1 cellular context compared by ENCODE assay signal in the genomic region with DNA sequence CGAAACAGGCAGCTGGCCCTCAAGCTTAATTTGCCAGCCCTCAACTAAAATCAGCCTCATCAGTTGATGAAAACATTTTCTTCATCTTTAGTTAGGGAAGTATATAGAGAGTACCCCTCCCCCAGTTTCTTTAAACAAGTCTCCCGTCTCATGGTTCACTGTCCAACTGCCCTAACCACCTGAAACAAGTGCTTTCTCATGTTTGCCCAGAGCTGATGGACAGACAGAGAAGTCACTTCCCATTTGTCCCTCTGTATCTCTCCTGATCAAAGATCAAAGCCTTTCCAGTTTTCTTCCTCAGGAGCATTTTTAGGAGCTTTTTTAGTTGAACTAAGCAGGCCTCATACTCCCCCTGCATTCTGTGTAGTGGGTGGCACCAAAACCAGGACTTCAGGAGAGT.
TF ChIP-seq lines count a peak whose summit lies in the region.

No MANE protein-coding gene starts in this region.

TF ChIP-seq in HepG2, 621 proteins besides CTCF, POLR2A, EP300 and RAD21 (continued from another document):
- TF ChIP-seq, protein P1, sequence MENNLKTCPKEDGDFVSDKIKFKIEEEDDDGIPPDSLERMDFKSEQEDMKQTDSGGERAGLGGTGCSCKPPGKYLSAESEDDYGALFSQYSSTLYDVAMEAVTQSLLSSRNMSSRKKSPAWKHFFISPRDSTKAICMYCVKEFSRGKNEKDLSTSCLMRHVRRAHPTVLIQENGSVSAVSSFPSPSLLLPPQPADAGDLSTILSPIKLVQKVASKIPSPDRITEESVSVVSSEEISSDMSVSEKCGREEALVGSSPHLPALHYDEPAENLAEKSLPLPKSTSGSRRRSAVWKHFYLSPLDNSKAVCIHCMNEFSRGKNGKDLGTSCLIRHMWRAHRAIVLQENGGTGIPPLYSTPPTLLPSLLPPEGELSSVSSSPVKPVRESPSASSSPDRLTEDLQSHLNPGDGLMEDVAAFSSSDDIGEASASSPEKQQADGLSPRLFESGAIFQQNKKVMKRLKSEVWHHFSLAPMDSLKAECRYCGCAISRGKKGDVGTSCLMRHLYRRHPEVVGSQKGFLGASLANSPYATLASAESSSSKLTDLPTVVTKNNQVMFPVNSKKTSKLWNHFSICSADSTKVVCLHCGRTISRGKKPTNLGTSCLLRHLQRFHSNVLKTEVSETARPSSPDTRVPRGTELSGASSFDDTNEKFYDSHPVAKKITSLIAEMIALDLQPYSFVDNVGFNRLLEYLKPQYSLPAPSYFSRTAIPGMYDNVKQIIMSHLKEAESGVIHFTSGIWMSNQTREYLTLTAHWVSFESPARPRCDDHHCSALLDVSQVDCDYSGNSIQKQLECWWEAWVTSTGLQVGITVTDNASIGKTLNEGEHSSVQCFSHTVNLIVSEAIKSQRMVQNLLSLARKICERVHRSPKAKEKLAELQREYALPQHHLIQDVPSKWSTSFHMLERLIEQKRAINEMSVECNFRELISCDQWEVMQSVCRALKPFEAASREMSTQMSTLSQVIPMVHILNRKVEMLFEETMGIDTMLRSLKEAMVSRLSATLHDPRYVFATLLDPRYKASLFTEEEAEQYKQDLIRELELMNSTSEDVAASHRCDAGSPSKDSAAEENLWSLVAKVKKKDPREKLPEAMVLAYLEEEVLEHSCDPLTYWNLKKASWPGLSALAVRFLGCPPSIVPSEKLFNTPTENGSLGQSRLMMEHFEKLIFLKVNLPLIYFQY (CRISPR knock-in tag; IDR thresholded peaks at IDR 0.05; ENCODE audit: borderline replicate concordance) = no peak
- TF ChIP-seq ELF3 (CRISPR knock-in tag; IDR thresholded peaks at IDR 0.05) (peak; percentile 33; the same call in 1 of the 2 replicates), CREB1 (IDR thresholded peaks at IDR 0.05) (no peak), CREB1 (CRISPR knock-in tag; IDR thresholded peaks at IDR 0.05) (peak; percentile 28; the same call in 1 of the 2 replicates), BCL6 (CRISPR knock-in tag; IDR thresholded peaks at IDR 0.05) (peak; percentile 51; the same call in 1 of the 2 replicates), EED (CRISPR knock-in tag; IDR thresholded peaks at IDR 0.05) (no peak), AGO2 (optimal IDR thresholded peaks at IDR 0.05; ENCODE audit: low read depth, low read length) (no peak), GATAD2A (CRISPR knock-in tag; IDR thresholded peaks at IDR 0.05) (peak; percentile 82), TP53 (CRISPR knock-in tag; conservative IDR thresholded peaks at IDR 0.05) (no peak), MED1 (CRISPR knock-in tag; IDR thresholded peaks at IDR 0.05) (no peak)
- TF ChIP-seq, protein P2, sequence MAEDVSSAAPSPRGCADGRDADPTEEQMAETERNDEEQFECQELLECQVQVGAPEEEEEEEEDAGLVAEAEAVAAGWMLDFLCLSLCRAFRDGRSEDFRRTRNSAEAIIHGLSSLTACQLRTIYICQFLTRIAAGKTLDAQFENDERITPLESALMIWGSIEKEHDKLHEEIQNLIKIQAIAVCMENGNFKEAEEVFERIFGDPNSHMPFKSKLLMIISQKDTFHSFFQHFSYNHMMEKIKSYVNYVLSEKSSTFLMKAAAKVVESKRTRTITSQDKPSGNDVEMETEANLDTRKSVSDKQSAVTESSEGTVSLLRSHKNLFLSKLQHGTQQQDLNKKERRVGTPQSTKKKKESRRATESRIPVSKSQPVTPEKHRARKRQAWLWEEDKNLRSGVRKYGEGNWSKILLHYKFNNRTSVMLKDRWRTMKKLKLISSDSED (CRISPR knock-in tag; IDR thresholded peaks at IDR 0.05) = no peak
- TF ChIP-seq, protein P3, sequence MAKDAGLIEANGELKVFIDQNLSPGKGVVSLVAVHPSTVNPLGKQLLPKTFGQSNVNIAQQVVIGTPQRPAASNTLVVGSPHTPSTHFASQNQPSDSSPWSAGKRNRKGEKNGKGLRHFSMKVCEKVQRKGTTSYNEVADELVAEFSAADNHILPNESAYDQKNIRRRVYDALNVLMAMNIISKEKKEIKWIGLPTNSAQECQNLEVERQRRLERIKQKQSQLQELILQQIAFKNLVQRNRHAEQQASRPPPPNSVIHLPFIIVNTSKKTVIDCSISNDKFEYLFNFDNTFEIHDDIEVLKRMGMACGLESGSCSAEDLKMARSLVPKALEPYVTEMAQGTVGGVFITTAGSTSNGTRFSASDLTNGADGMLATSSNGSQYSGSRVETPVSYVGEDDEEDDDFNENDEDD (CRISPR knock-in tag; IDR thresholded peaks at IDR 0.05; ENCODE audit: borderline replicate concordance) = no peak
